ENCODE assay signal across 8 cellular contexts in the genomic region with DNA sequence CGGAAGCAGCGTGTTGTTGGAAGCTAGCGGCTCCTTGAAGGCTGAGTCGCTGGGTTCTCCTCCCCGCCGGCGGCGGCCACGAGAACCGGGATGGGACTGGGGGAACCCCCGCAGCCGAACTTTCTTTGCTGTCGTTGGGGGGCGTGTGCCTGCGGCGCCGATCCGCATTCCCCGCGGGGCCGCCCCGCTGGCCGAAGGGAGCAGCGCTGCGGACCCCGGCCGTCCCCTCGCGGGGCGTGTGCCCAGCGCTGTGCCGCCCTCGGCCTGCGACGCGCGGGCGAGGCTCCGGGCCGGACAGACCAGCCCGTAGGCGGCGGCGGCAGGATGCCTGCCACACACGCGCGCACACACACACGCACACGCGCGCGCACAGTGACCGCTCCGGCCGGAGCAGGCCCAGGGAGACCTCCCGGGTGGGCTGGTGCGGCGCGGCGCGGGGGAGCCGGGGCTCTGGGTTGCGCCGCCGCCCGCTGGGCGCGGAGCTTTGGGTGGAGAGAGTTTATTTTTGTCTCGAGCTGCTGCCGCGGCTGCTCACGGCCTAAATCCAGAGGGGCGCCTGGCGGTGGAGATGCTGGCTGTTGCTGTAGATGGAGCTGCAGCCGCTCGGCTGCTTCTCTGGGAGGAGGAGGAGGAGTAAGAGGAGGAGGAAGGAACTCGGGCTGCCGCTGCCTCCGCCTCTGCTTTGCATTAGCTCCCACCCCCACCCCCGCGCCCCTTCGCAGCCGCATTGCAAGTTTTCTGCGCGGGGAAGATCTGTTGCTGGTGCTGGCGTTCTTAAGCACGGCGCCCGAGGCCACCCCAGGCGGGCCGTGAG. TPM values are rescaled to one million over a fixed set of nuclear protein-coding genes. Genes with fewer than 3 reads are reported as not detected.
DNase-seq lines count a peak whose midpoint lies in the region; ATAC-seq and TF ChIP-seq lines count a peak whose summit lies in the region.

A gene with protein sequence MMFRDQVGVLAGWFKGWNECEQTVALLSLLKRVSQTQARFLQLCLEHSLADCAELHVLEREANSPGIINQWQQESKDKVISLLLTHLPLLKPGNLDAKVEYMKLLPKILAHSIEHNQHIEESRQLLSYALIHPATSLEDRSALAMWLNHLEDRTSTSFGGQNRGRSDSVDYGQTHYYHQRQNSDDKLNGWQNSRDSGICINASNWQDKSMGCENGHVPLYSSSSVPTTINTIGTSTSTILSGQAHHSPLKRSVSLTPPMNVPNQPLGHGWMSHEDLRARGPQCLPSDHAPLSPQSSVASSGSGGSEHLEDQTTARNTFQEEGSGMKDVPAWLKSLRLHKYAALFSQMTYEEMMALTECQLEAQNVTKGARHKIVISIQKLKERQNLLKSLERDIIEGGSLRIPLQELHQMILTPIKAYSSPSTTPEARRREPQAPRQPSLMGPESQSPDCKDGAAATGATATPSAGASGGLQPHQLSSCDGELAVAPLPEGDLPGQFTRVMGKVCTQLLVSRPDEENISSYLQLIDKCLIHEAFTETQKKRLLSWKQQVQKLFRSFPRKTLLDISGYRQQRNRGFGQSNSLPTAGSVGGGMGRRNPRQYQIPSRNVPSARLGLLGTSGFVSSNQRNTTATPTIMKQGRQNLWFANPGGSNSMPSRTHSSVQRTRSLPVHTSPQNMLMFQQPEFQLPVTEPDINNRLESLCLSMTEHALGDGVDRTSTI (plus strand): TSS at position 719 of the 814 bp plus-strand sequence. CDS start 789 bp downstream, outside the sequence.

- TF ChIP-seq POLR2A in heart left ventricle (IDR thresholded peaks at IDR 0.05): peak in 1 of 2 donors; percentile 44

- peak within 1 kb of the TSS; percentile 80 for H2BK120ac ChIP-seq in trophoblast cell (ENCODE audit: insufficient read depth, low read length, poor library complexity)

- peak within 1 kb of the TSS; percentile 77 for H3K4ac ChIP-seq in trophoblast cell (ENCODE audit: low read depth, low read length)

- peak within 1 kb of the TSS; percentile 63 for H2BK12ac ChIP-seq in trophoblast cell (ENCODE audit: low read length)

- peak within 1 kb of the TSS; percentile 90 to 100 (median 99) for H3K27ac ChIP-seq in heart left ventricle
- peak within 1 kb of the TSS; percentile 51 for H3K27ac ChIP-seq in trophoblast cell (ENCODE audit: low read depth, low read length)

- intact Hi-C loops in heart left ventricle (cut with DNase I): loop anchor here in 9 of 10 donors (1.0 to 10.0 kb wide), 12 partner anchors 60 to 418 kb away; partner anchors contain the start of gene GCH1 (in 1 of the 9)

- DNase-seq in ELR (ENCODE audit: low read depth) (peak; percentile 88), Kasumi-1 (lab: John Stamatoyannopoulos, UW) (peak; percentile 59 to 60), SW480 (ENCODE audit: low spot score) (peak; percentile 78), amniotic stem cell (lab: John Stamatoyannopoulos, UW) (peak; percentile 49), heart left ventricle (peak; percentile 85 to 91 (median 87)), trophoblast cell (peak; percentile 62 to 69), SHP77 treated with DMSO at 0.1 percent for 48 hours (lab: John Stamatoyannopoulos, UW) (no peak)

- peak within 1 kb of the TSS; percentile 69 for H4K8ac ChIP-seq in trophoblast cell (ENCODE audit: low read depth, low read length)

- H3K9me3 ChIP-seq in heart left ventricle: no peaks in the 10 kb centered on the region
- H3K9me3 ChIP-seq in trophoblast cell (ENCODE audit: insufficient read depth, low read depth, low read length): no peaks in the 10 kb centered on the region

- no peak within 1 kb of the TSS for H3K23ac ChIP-seq in trophoblast cell (ENCODE audit: low read length)

- H3K79me2 ChIP-seq in trophoblast cell (ENCODE audit: control insufficient read depth, insufficient read depth, low read length, poor library complexity): peaks cover 18% of the 10 kb centered on the region

- H3K4me1 ChIP-seq in heart left ventricle (peaks cover 0 to 51% (median 32%) of the 10 kb centered on the region in 12 donors), trophoblast cell (ENCODE audit: control insufficient read depth in 1 of 2, insufficient read depth in 2 of 2, low read length in 2 of 2) (peaks cover 3 to 10% of the 10 kb centered on the region in 2 experiments)

- peak in 11 of 12 donors; percentile 18 to 58 (median 34) for TF ChIP-seq CTCF in heart left ventricle (IDR thresholded peaks at IDR 0.05)

- 0 to 2% (median 0%) methylated on average over 10 to 91 of the region's 91 CpGs for WGBS in heart left ventricle, 4 donors
- WGBS in trophoblast cell (ENCODE audit: extremely low coverage, insufficient coverage, insufficient read length): no CpG with 5 or more reads among the region's 91 CpGs

- H2AFZ ChIP-seq in trophoblast cell (ENCODE audit: insufficient read depth, low read length, poor library complexity): peak within 1 kb of the TSS; percentile 50

- H4K91ac ChIP-seq in trophoblast cell (ENCODE audit: low read depth, low read length): peak within 1 kb of the TSS; percentile 72

- H3K36me3 ChIP-seq in heart left ventricle (peaks cover 0 to 5% (median 0%) of the 10 kb centered on the region in 9 donors), trophoblast cell (ENCODE audit: control insufficient read depth in 1 of 2, insufficient read depth in 2 of 2, low read length in 2 of 2) (no peaks in the 10 kb centered on the region)

- ATAC-seq in GM21786 (IDR thresholded peaks at IDR 0.05; ENCODE audit: unreplicated experiment): peak; percentile 33
- peak; percentile 41 to 65 (median 52) for ATAC-seq in heart left ventricle

- peak within 1 kb of the TSS; percentile 96 for H3K18ac ChIP-seq in trophoblast cell (ENCODE audit: low read length)

- H3K79me1 ChIP-seq in trophoblast cell (ENCODE audit: low read length): peaks cover 23% of the 10 kb centered on the region

- H4K12ac ChIP-seq in trophoblast cell (ENCODE audit: low read depth, low read length): peak within 1 kb of the TSS; percentile 80

- H3K4me3 ChIP-seq in heart left ventricle: peak within 1 kb of the TSS; percentile 58 to 91 (median 76)
- peak within 1 kb of the TSS; percentile 97 for H3K4me3 ChIP-seq in trophoblast cell (ENCODE audit: low read depth, low read length)

- H2AK5ac ChIP-seq in trophoblast cell (ENCODE audit: low read length): no peak within 1 kb of the TSS

- peak within 1 kb of the TSS; percentile 98 for H3K9ac ChIP-seq in trophoblast cell (ENCODE audit: low read length)

- H3K14ac ChIP-seq in trophoblast cell (ENCODE audit: low read length): peak within 1 kb of the TSS; percentile 79

- peak within 1 kb of the TSS; percentile 75 for H3K4me2 ChIP-seq in trophoblast cell (ENCODE audit: low read length)

- peak within 1 kb of the TSS; percentile 91 for H2BK5ac ChIP-seq in trophoblast cell (ENCODE audit: low read depth, low read length, poor library complexity)

- H3K27me3 ChIP-seq in heart left ventricle (no peaks in the 10 kb centered on the region), trophoblast cell (ENCODE audit: insufficient read depth, low read length) (no peaks in the 10 kb centered on the region)

RNA-seq across cellular contexts. Expression of the gene that starts here (rescaled TPM):
- total RNA-seq in heart left ventricle: 100 to 1,000 TPM in 8 of 9 donors, 10 to 100 TPM in 1; 95.7 to 247 (median 159) TPM
- 10 to 100 TPM; 45.0 to 63.6 TPM for polyA plus RNA-seq in heart left ventricle
- polyA plus RNA-seq in trophoblast cell (2013): 13.2 and 14.0 TPM in 2 replicates
